Comparison of ENCODE assay signal across 9 cellular contexts in the genomic region with DNA sequence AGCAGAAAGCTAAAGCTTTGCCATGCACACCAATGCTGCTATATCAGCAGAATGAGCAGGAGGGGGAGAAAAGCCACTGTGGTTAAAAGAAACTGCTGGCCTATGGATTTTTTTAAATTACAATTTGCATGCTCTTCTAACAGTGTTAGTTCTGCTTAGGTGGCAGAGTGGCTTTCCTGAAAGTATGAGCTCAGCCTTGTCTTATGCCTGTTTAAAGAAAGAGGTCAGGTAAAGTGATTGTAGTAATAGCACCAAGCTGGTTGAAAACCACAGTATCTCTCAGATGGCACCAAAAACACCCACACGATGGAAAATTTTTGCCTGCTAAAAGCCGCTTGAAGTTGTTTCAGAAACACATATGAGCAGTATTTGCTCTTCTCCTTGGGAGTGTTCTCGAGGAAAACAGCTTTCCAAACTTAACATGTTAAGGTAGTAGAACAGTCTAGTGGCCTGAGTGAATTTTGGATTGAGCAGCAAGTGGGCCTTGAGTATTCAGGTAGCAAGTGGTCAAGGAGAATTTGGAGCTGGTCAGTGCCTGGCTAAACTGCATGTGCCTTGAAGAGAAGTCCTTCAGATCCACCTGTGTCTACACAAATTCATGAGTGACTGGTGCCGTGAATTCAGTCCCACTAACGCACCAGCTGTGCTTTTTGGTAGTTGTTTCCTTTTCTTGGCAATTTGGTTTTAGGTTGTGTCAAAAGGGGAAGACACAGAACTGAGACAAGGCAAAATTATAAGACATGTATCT. TPM values are rescaled to one million over a fixed set of nuclear protein-coding genes. Genes with fewer than 3 reads are reported as not detected.
A peak's percentile ranks its signal among the peaks of the same experiment; 100 is the strongest.
DNase-seq lines count a peak whose midpoint lies in the region; ATAC-seq and TF ChIP-seq lines count a peak whose summit lies in the region.
"Had no signal": no experiment of that assay in that cellular context is flagged by ENCODE, and none has a peak within 500 bp of the region (broad histone marks: within the 10 kb centered on the region; RNA-seq: fewer than 3 reads in every experiment).

No MANE protein-coding gene starts in this region.

- peak; percentile 85 to 87 for ATAC-seq in activated CD4-positive, CD25-positive, alpha-beta regulatory T cell treated with anti-CD3 and anti-CD28 coated beads, Interleukin-2, amount 50 U/mL, for 24 hours
- ATAC-seq in HG03108 (IDR thresholded peaks at IDR 0.05; ENCODE audit: unreplicated experiment) = peak; percentile 96
- peak; percentile 85 for ATAC-seq in activated CD8-positive, alpha-beta T cell treated with anti-CD3 and anti-CD28 coated beads, Interleukin-2, amount 10 ng/mL, durations not matched to agents 7 days and 5 days
- no peak for ATAC-seq in SK-N-SH treated with all-trans-retinoic acid at 6 μM for 48 hours

- peaks cover 5% of the 10 kb centered on the region for H3F3A ChIP-seq in smooth muscle cell (ENCODE audit: low read depth)

- 77% methylated on average over 5 of the region's 5 CpGs for WGBS in smooth muscle cell (ENCODE audit: low lambda C conversion rate)

- H3K27me3 Mint-ChIP-seq in activated CD8-positive, alpha-beta T cell treated with anti-CD3 and anti-CD28 coated beads, Interleukin-2, amount 10 ng/mL, durations not matched to agents 7 days and 5 days (ENCODE audit: low read depth) = no peaks in the 10 kb centered on the region

- H3K4me3 ChIP-seq in smooth muscle cell = no peak overlapping the region
- H3K4me3 ChIP-seq: SJSA1 had no signal

- H3K4me3 Mint-ChIP-seq in activated CD8-positive, alpha-beta T cell treated with anti-CD3 and anti-CD28 coated beads, Interleukin-2, amount 10 ng/mL, durations not matched to agents 7 days and 5 days = peak overlapping the region; percentile 56

- no peaks in the 10 kb centered on the region for H4K20me1 ChIP-seq in smooth muscle cell (ENCODE audit: low read depth)

- no peaks in the 10 kb centered on the region for H3K9me3 Mint-ChIP-seq in activated CD8-positive, alpha-beta T cell treated with anti-CD3 and anti-CD28 coated beads, Interleukin-2, amount 10 ng/mL, durations not matched to agents 7 days and 5 days (ENCODE audit: insufficient read depth)

- H2AFZ ChIP-seq in smooth muscle cell (ENCODE audit: low read depth) = peak overlapping the region; percentile 62

- no peaks in the 10 kb centered on the region for H3K4me1 ChIP-seq in smooth muscle cell (ENCODE audit: low read depth)

- peak overlapping the region; percentile 1 for H3K27ac ChIP-seq in smooth muscle cell (ENCODE audit: low read depth)
- H3K27ac ChIP-seq: SJSA1 had no signal

- H3K27ac Mint-ChIP-seq in activated CD8-positive, alpha-beta T cell treated with anti-CD3 and anti-CD28 coated beads, Interleukin-2, amount 10 ng/mL, durations not matched to agents 7 days and 5 days = peak overlapping the region; percentile 94

- TF ChIP-seq CTCF in smooth muscle cell (IDR thresholded peaks at IDR 0.05; ENCODE audit: borderline replicate concordance, insufficient read depth, poor library complexity, severe bottlenecking) = no peak
- TF ChIP-seq CTCF in GM13976 (IDR thresholded peaks at IDR 0.05; ENCODE audit: borderline replicate concordance, control extremely low read depth, extremely low read depth, insufficient read depth, missing control alignments) = no peak

- POLR2A ChIA-PET in activated CD8-positive, alpha-beta T cell treated with anti-CD3 and anti-CD28 coated beads, Interleukin-2, amount 10 ng/mL, durations not matched to agents 7 days and 5 days (lab: Charles Lee) = interaction anchor here (0.5 to 4.5 kb wide), 16 partner anchors 9 to 652 kb away, joined by 3 to 128 read pairs (median 4); a partner anchor contains a TSS

- H3K9me3 ChIP-seq in smooth muscle cell (replicated peaks; ENCODE audit: low read depth) = no peaks in the 10 kb centered on the region
- H3K9me3 ChIP-seq: SJSA1 had no signal

- no peaks in the 10 kb centered on the region for H3K36me3 ChIP-seq in smooth muscle cell (ENCODE audit: low read depth)
- H3K36me3 ChIP-seq: SJSA1 had no signal

- no peaks in the 10 kb centered on the region for H3K79me2 ChIP-seq in smooth muscle cell (ENCODE audit: low read depth)

- no peaks in the 10 kb centered on the region for H3K27me3 ChIP-seq in smooth muscle cell (ENCODE audit: low read depth)

- H3K36me3 Mint-ChIP-seq in activated CD8-positive, alpha-beta T cell treated with anti-CD3 and anti-CD28 coated beads, Interleukin-2, amount 10 ng/mL, durations not matched to agents 7 days and 5 days (ENCODE audit: low read depth) = peaks cover 23% of the 10 kb centered on the region

- no peak overlapping the region for H3K9ac ChIP-seq in smooth muscle cell (ENCODE audit: low read depth)

- peak overlapping the region; percentile 18 for H3K4me2 ChIP-seq in smooth muscle cell

- H3K4me1 Mint-ChIP-seq in activated CD8-positive, alpha-beta T cell treated with anti-CD3 and anti-CD28 coated beads, Interleukin-2, amount 10 ng/mL, durations not matched to agents 7 days and 5 days (ENCODE audit: low read depth) = peaks cover 48% of the 10 kb centered on the region

- CTCF ChIA-PET in activated CD8-positive, alpha-beta T cell treated with anti-CD3 and anti-CD28 coated beads, Interleukin-2, amount 10 ng/mL, durations not matched to agents 7 days and 5 days (lab: Charles Lee) = interaction anchor here (0.7 to 3.3 kb wide), 18 partner anchors 8 to 67 kb away, joined by 3 to 26 read pairs (median 4); a partner anchor contains a TSS

- DNase-seq in activated CD4-positive, CD25-positive, alpha-beta regulatory T cell (lab: John Stamatoyannopoulos, UW) = no peak
- DNase-seq in activated CD8-positive, alpha-beta T cell treated with anti-CD3 and anti-CD28 coated beads, Interleukin-2, amount 10 ng/mL, durations not matched to agents 7 days and 5 days = peak; percentile 66
- DNase-seq in smooth muscle cell (lab: John Stamatoyannopoulos, UW; ENCODE audit: unreplicated experiment) (no peak), GM13976 (ENCODE audit: low spot score) (no peak), NAMALWA (ENCODE audit: low spot score) (no peak)

- in situ Hi-C loops in GM13976 (cut with MboI; ENCODE audit: low sequenced_read_pairs, unreplicated experiment) = no loop called here

TF ChIP-seq in SK-N-SH treated with all-trans-retinoic acid at 6 μM for 48 hours, 23 proteins besides CTCF, POLR2A, EP300 and RAD21 (continues in another document):
- TF ChIP-seq ZFP30 (CRISPR knock-in tag; IDR thresholded peaks at IDR 0.05) = no peak
- TF ChIP-seq, protein P1, sequence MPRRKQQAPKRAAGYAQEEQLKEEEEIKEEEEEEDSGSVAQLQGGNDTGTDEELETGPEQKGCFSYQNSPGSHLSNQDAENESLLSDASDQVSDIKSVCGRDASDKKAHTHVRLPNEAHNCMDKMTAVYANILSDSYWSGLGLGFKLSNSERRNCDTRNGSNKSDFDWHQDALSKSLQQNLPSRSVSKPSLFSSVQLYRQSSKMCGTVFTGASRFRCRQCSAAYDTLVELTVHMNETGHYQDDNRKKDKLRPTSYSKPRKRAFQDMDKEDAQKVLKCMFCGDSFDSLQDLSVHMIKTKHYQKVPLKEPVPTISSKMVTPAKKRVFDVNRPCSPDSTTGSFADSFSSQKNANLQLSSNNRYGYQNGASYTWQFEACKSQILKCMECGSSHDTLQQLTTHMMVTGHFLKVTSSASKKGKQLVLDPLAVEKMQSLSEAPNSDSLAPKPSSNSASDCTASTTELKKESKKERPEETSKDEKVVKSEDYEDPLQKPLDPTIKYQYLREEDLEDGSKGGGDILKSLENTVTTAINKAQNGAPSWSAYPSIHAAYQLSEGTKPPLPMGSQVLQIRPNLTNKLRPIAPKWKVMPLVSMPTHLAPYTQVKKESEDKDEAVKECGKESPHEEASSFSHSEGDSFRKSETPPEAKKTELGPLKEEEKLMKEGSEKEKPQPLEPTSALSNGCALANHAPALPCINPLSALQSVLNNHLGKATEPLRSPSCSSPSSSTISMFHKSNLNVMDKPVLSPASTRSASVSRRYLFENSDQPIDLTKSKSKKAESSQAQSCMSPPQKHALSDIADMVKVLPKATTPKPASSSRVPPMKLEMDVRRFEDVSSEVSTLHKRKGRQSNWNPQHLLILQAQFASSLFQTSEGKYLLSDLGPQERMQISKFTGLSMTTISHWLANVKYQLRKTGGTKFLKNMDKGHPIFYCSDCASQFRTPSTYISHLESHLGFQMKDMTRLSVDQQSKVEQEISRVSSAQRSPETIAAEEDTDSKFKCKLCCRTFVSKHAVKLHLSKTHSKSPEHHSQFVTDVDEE (CRISPR knock-in tag; IDR thresholded peaks at IDR 0.05) = no peak
- no peak for TF ChIP-seq SNAI2 (CRISPR knock-in tag; IDR thresholded peaks at IDR 0.05)
- TF ChIP-seq, protein P2, sequence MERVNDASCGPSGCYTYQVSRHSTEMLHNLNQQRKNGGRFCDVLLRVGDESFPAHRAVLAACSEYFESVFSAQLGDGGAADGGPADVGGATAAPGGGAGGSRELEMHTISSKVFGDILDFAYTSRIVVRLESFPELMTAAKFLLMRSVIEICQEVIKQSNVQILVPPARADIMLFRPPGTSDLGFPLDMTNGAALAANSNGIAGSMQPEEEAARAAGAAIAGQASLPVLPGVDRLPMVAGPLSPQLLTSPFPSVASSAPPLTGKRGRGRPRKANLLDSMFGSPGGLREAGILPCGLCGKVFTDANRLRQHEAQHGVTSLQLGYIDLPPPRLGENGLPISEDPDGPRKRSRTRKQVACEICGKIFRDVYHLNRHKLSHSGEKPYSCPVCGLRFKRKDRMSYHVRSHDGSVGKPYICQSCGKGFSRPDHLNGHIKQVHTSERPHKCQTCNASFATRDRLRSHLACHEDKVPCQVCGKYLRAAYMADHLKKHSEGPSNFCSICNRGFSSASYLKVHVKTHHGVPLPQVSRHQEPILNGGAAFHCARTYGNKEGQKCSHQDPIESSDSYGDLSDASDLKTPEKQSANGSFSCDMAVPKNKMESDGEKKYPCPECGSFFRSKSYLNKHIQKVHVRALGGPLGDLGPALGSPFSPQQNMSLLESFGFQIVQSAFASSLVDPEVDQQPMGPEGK (CRISPR knock-in tag; IDR thresholded peaks at IDR 0.05; ENCODE audit: borderline replicate concordance) = no peak
- no peak for TF ChIP-seq GLIS3 (CRISPR knock-in tag; IDR thresholded peaks at IDR 0.05)
- TF ChIP-seq ARNTL (CRISPR knock-in tag; IDR thresholded peaks at IDR 0.05; ENCODE audit: borderline replicate concordance, low read depth) = no peak
- no peak for TF ChIP-seq ZNF8 (CRISPR knock-in tag; IDR thresholded peaks at IDR 0.05)

RNA-seq across cellular contexts. Expression of a gene that starts 19.6 kb away (rescaled TPM):
- total RNA-seq in activated CD8-positive, alpha-beta T cell treated with anti-CD3 and anti-CD28 coated beads, Interleukin-2, amount 10 ng/mL, durations not matched to agents 7 days and 5 days = 100 to 1,000 TPM; 200 to 206 TPM
- 117 and 131 TPM in 2 replicates for total RNA-seq in smooth muscle cell
- polyA plus RNA-seq in smooth muscle cell = 153 and 200 TPM in 2 replicates

RNA-seq across cellular contexts. Expression of a gene that starts 53.6 kb away (rescaled TPM):
- total RNA-seq in activated CD8-positive, alpha-beta T cell treated with anti-CD3 and anti-CD28 coated beads, Interleukin-2, amount 10 ng/mL, durations not matched to agents 7 days and 5 days = 10 to 100 TPM; 60.8 to 68.9 TPM
- 28.8 and 36.3 TPM in 2 replicates for total RNA-seq in smooth muscle cell
- 40.3 and 43.7 TPM in 2 replicates for polyA plus RNA-seq in smooth muscle cell
